Comparison of ENCODE assay signal across 19 cellular contexts in the genomic region with DNA sequence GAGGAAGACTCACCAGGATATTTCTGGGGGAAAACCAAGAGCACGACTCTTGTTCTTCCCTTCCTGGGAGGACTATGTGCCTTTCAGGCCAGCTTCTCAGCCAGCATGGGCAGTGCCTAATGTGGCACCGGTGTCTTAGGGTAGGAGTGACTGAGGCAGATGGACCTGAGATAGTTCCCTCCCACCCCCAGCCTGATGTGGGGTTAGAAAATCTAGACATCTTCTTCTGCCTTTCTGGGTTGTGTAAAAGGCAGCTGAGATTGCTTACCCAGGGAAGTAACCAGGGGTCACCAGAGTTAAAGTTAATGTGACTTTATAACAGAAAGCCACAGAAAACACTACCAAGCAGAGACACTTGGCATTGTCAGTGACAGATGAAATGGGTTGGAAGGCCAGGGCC.
"Had no signal": no experiment of that assay in that cellular context is flagged by ENCODE, and none has a peak within 500 bp of the region (broad histone marks: within the 10 kb centered on the region; RNA-seq: fewer than 3 reads in every experiment).

No MANE protein-coding gene starts in this region.

- DNase-seq: activated CD4-positive, alpha-beta T cell treated with anti-CD3 and anti-CD28 coated beads for 4 hours; activated CD4-positive, alpha-beta T cell treated with anti-CD3 and anti-CD28 coated beads, Interleukin-2, amount 50 U/mL, for 48 hours; activated CD4-positive, CD25-positive, alpha-beta regulatory T cell; activated CD8-positive, alpha-beta memory T cell treated with anti-CD3 and anti-CD28 coated beads, Interleukin-2, amount 50 U/mL, for 48 hours; activated naive CD4-positive, alpha-beta T cell treated with Interleukin-2 at 50 U/mL for 16 hours; activated naive CD8-positive, alpha-beta T cell treated with anti-CD3 and anti-CD28 coated beads for 36 hours; activated T-cell treated with anti-CD3 and anti-CD28 coated beads, Interleukin-2, amount 50 U/mL, for 4 hours; cerebellar nuclear complex; mammary epithelial cell; occipital lobe; stimulated activated CD4-positive, alpha-beta T cell treated with anti-CD3 and anti-CD28 coated beads, Interleukin-12 subunit alpha, Interleukin-12 subunit beta, amount 100 ng/mL, for 4 hours; stimulated activated CD4-positive, alpha-beta T cell treated with anti-CD3 and anti-CD28 coated beads, Interleukin-4, amount 100 ng/mL, for 4 hours; T1000; tibial artery had no signal

- H3K36me3 Mint-ChIP-seq: activated naive CD8-positive, alpha-beta T cell treated with anti-CD3 and anti-CD28 coated beads for 36 hours; mesothelial cell of epicardium had no signal

- H3K9me3 Mint-ChIP-seq: activated naive CD8-positive, alpha-beta T cell treated with anti-CD3 and anti-CD28 coated beads for 36 hours; activated T-cell treated with anti-CD3 and anti-CD28 coated beads, Interleukin-2, amount 50 U/mL, for 4 hours; mesothelial cell of epicardium; nephron; stimulated activated naive CD8-positive, alpha-beta T cell treated with anti-CD3 and anti-CD28 coated beads, Interleukin-15, Interleukin-2, amounts not matched to agents 100 ng/mL and 50 ng/mL, for 24 hours; T-helper 1 cell treated with Interleukin-12 subunit alpha and Interleukin-12 subunit beta and Interleukin-4 antibody, amounts not matched to agents 30 μg/mL and 1 μg/mL, for 36 hours had no signal

- H3K4me1 ChIP-seq: tibial artery had no signal

- H3K4me1 Mint-ChIP-seq: mesothelial cell of epicardium, nephron had no signal

- H3K27me3 Mint-ChIP-seq: activated naive CD8-positive, alpha-beta T cell treated with anti-CD3 and anti-CD28 coated beads for 36 hours; stimulated activated naive CD8-positive, alpha-beta T cell treated with anti-CD3 and anti-CD28 coated beads, Interleukin-15, Interleukin-2, amounts not matched to agents 100 ng/mL and 50 ng/mL, for 24 hours had no signal

- H3K27ac ChIP-seq: tibial artery had no signal

- H3K9me3 ChIP-seq: tibial artery had no signal

- H3K4me3 ChIP-seq: coronary artery, tibial artery had no signal

- H3K36me3 ChIP-seq: tibial artery had no signal

- H3K4me3 Mint-ChIP-seq: activated naive CD8-positive, alpha-beta T cell treated with anti-CD3 and anti-CD28 coated beads for 36 hours; activated T-cell treated with anti-CD3 and anti-CD28 coated beads, Interleukin-2, amount 50 U/mL, for 4 hours; mesothelial cell of epicardium; nephron; stimulated activated naive CD8-positive, alpha-beta T cell treated with anti-CD3 and anti-CD28 coated beads, Interleukin-15, Interleukin-2, amounts not matched to agents 100 ng/mL and 50 ng/mL, for 24 hours; T-helper 1 cell treated with Interleukin-12 subunit alpha and Interleukin-12 subunit beta and Interleukin-4 antibody, amounts not matched to agents 30 μg/mL and 1 μg/mL, for 36 hours had no signal

- H3K27ac Mint-ChIP-seq: activated naive CD8-positive, alpha-beta T cell treated with anti-CD3 and anti-CD28 coated beads for 36 hours; mesothelial cell of epicardium; nephron; stimulated activated naive CD8-positive, alpha-beta T cell treated with anti-CD3 and anti-CD28 coated beads, Interleukin-15, Interleukin-2, amounts not matched to agents 100 ng/mL and 50 ng/mL, for 24 hours; T-helper 1 cell treated with Interleukin-12 subunit alpha and Interleukin-12 subunit beta and Interleukin-4 antibody, amounts not matched to agents 30 μg/mL and 1 μg/mL, for 36 hours had no signal

- ATAC-seq: activated T-cell treated with anti-CD3 and anti-CD28 coated beads, Interleukin-2, amount 50 U/mL, for 4 hours had no signal

- H3K27me3 ChIP-seq: tibial artery had no signal
